24 cellular contexts compared by ENCODE assay signal in genomic region chr7:113283861-113284260, GRCh38.
DNase-seq lines count a peak whose midpoint lies in the region; ATAC-seq and TF ChIP-seq lines count a peak whose summit lies in the region.
"Had no signal": no experiment of that assay in that cellular context is flagged by ENCODE, and none has a peak within 500 bp of the region (broad histone marks: within the 10 kb centered on the region; RNA-seq: fewer than 3 reads in every experiment).

No MANE protein-coding gene starts in this region.

- H3K36me3 ChIP-seq in uterus, result no peaks in the 10 kb centered on the region
- H3K36me3 ChIP-seq: gastroesophageal sphincter, right lobe of liver, suprapubic skin, vagina had no signal

- no peak overlapping the region for H3K27ac ChIP-seq in uterus
- H3K27ac ChIP-seq: dorsolateral prefrontal cortex, gastroesophageal sphincter, parathyroid adenoma, right lobe of liver, suprapubic skin, vagina had no signal

- no peaks in the 10 kb centered on the region for H3K4me1 ChIP-seq in uterus
- H3K4me1 ChIP-seq: parathyroid adenoma, right lobe of liver, suprapubic skin, vagina had no signal

- H3K9me3 ChIP-seq in uterus, result no peaks in the 10 kb centered on the region
- H3K9me3 ChIP-seq: gastroesophageal sphincter, right lobe of liver, suprapubic skin, vagina had no signal

- H3K4me3 ChIP-seq in fibroblast of pulmonary artery (replicated peaks; ENCODE audit: low read depth, low read length), result no peak overlapping the region
- no peak overlapping the region for H3K4me3 ChIP-seq in uterus
- H3K4me3 ChIP-seq: dorsolateral prefrontal cortex, gastroesophageal sphincter, right lobe of liver, suprapubic skin, vagina had no signal

- DNase-seq in A172 (ENCODE audit: low spot score), result peak; percentile 21
- peak; percentile 74 for DNase-seq in HCEC 1CT
- DNase-seq in amniotic epithelial cell (ENCODE audit: low read depth), result peak; percentile 7
- DNase-seq in fibroblast of pulmonary artery (ENCODE audit: low read depth), result peak; percentile 33
- DNase-seq in activated CD8-positive, alpha-beta memory T cell treated with anti-CD3 and anti-CD28 coated beads, Interleukin-2, amount 50 U/mL, for 48 hours, result no peak
- no peak for DNase-seq in uterus
- DNase-seq: activated CD4-positive, alpha-beta T cell treated with anti-CD3 and anti-CD28 coated beads for 36 hours; activated naive CD8-positive, alpha-beta T cell treated with anti-CD3 and anti-CD28 coated beads, Interleukin-2, amount 10 ng/mL, durations not matched to agents 7 days and 5 days; CD4-positive, CD25-positive, alpha-beta regulatory T cell; DMS 273 treated with DMSO at 0.1 percent for 48 hours; dorsolateral prefrontal cortex; H9; mammary epithelial cell; naive thymus-derived CD4-positive, alpha-beta T cell; NCI-H1417; NCI-H526 treated with DMSO at 0.1 percent for 48 hours; right lobe of liver had no signal

- TF ChIP-seq CTCF in fibroblast of pulmonary artery (IDR thresholded peaks at IDR 0.05; ENCODE audit: low read length, missing control alignments), result no peak
- no peak for TF ChIP-seq CTCF in uterus (IDR thresholded peaks at IDR 0.05)

- intact Hi-C loops in uterus (cut with DNase I; ENCODE audit: low total_unique reads), result no loop called here

- H3K27me3 ChIP-seq in uterus, result no peaks in the 10 kb centered on the region
- H3K27me3 ChIP-seq: gastroesophageal sphincter, right lobe of liver, suprapubic skin, vagina had no signal

- no peak for ATAC-seq in HG02970 (IDR thresholded peaks at IDR 0.05; ENCODE audit: low FRiP score, unreplicated experiment)
- ATAC-seq in HG03175 (IDR thresholded peaks at IDR 0.05; ENCODE audit: unreplicated experiment), result no peak
- ATAC-seq: activated CD4-positive, alpha-beta T cell treated with anti-CD3 and anti-CD28 coated beads for 36 hours; gastroesophageal sphincter; HepG2; naive thymus-derived CD4-positive, alpha-beta T cell; right lobe of liver had no signal

- TF ChIP-seq POLR2A in uterus (IDR thresholded peaks at IDR 0.05), result no peak

Comparison
In these comparisons a context has a peak if more than half of its experiments do, and no peak if none do; other contexts are left out.
1. DNase-seq: peak in A172 (single experiment), HCEC 1CT (single experiment), amniotic epithelial cell (single experiment) and fibroblast of pulmonary artery (single experiment); none in activated CD8-positive, alpha-beta memory T cell treated with anti-CD3 and anti-CD28 coated beads, Interleukin-2, amount 50 U/mL, for 48 hours (single experiment) and uterus (0 of 2).